ENCODE assay signal across 8 cellular contexts in genomic region chr3:69288161-69288895, GRCh38.
A peak's percentile ranks its signal among the peaks of the same experiment; 100 is the strongest.
DNase-seq lines count a peak whose midpoint lies in the region; TF ChIP-seq lines count a peak whose summit lies in the region.

No MANE protein-coding gene starts in this region.

- peak overlapping the region; percentile 53 to 81 (median 73) for H3K27ac Mint-ChIP-seq in brain
- H3K27ac Mint-ChIP-seq in chondrocyte (ENCODE audit: unreplicated experiment): no peak overlapping the region

- H3K9me3 Mint-ChIP-seq in brain (peaks cover 0 to 9% (median 4%) of the 10 kb centered on the region in 5 experiments), chondrocyte (ENCODE audit: low read depth) (peaks cover 5% of the 10 kb centered on the region)

- H3K36me3 Mint-ChIP-seq in brain: peaks cover 16% of the 10 kb centered on the region
- H3K36me3 Mint-ChIP-seq in chondrocyte (ENCODE audit: low read depth): no peaks in the 10 kb centered on the region

- TF ChIP-seq CTCF in brain (conservative IDR thresholded peaks at IDR 0.05) (no peak), GM20000 (IDR thresholded peaks at IDR 0.05; ENCODE audit: extremely low read depth, missing control alignments) (no peak), chondrocyte (IDR thresholded peaks at IDR 0.05) (no peak)

- H3K27me3 Mint-ChIP-seq in brain (peaks cover 3% of the 10 kb centered on the region), chondrocyte (ENCODE audit: low read depth) (no peaks in the 10 kb centered on the region)

- peak; percentile 46 to 79 (median 76) for DNase-seq in NCI-H1417 (lab: John Stamatoyannopoulos, UW)
- no peak for DNase-seq in NCI-H1417 treated with DMSO at 0.1 percent for 48 hours (lab: John Stamatoyannopoulos, UW)
- peak; percentile 11 for DNase-seq in M059J (ENCODE audit: low read depth)
- peak; percentile 7 to 63 (median 29) for DNase-seq in stimulated activated CD4-positive, alpha-beta T cell treated with anti-CD3 and anti-CD28 coated beads, TNF-alpha, amount 100 ng/mL, for 24 hours (ENCODE audit: low read depth in 3 of 3)
- no peak for DNase-seq in hypothalamus (lab: John Stamatoyannopoulos, UW)
- no peak for DNase-seq in GM20000 (ENCODE audit: low spot score)
- no peak for DNase-seq in chondrocyte (ENCODE audit: low spot score)

- peaks cover 73% of the 10 kb centered on the region for H3K4me1 Mint-ChIP-seq in brain
- H3K4me1 Mint-ChIP-seq in chondrocyte (ENCODE audit: low read depth): peaks cover 8% of the 10 kb centered on the region

- peak overlapping the region; percentile 6 to 67 (median 47) for H3K4me3 Mint-ChIP-seq in brain
- no peak overlapping the region for H3K4me3 Mint-ChIP-seq in chondrocyte (ENCODE audit: unreplicated experiment)

Comparison
In these comparisons a context has a peak if more than half of its experiments do, and no peak if none do; other contexts are left out.
1. DNase-seq: peak in NCI-H1417 (3 of 3), M059J (single experiment) and stimulated activated CD4-positive, alpha-beta T cell treated with anti-CD3 and anti-CD28 coated beads, TNF-alpha, amount 100 ng/mL, for 24 hours (3 of 3); none in NCI-H1417 treated with DMSO at 0.1 percent for 48 hours (single experiment), hypothalamus (0 of 51), GM20000 (single experiment) and chondrocyte (single experiment).